In the genomic region with DNA sequence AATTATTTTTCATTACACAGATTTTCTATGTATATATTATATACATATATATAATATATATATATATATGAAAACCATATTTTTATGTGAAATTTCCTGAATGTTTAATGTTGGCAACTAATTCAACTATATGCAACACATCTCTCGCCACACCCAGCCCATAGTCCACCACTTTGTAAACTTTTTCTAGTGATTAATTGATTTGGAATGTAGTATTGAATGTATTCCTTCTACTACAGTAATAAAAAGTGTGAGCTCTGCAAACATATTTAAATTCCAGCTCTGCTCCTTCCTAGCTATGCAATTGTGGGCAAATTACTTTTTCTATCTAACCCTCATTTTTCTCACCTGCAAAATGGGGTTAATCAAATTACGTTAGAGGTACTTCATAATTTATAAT, we compare ENCODE assay signal across 24 cellular contexts.
"Had no signal": no experiment of that assay in that cellular context is flagged by ENCODE, and none has a peak within 500 bp of the region (broad histone marks: within the 10 kb centered on the region; RNA-seq: fewer than 3 reads in every experiment).

No MANE protein-coding gene starts in this region.

- H3K27me3 ChIP-seq: foreskin keratinocyte, neural progenitor cell, suprapubic skin, tibial nerve had no signal

- H3K4me2 ChIP-seq: neural progenitor cell had no signal

- ATAC-seq: activated naive CD4-positive, alpha-beta T cell treated with anti-CD3 and anti-CD28 coated beads, Interleukin-2, amount 50 U/mL, for 72 hours; activated T-helper 17 cell treated with anti-CD3 and anti-CD28 coated beads, Interleukin-2, amount 50 U/mL, for 72 hours; foreskin keratinocyte; naive thymus-derived CD8-positive, alpha-beta T cell; stimulated activated memory B cell treated with anti-CD40 and anti-IgM and Interleukin-4, amounts not matched to agents 10 μg/mL and 1 μg/mL and 100 μg/mL, for 72 hours; T-cell had no signal

- H3K9me3 ChIP-seq: left ventricle myocardium inferior, stomach, suprapubic skin, tibial nerve had no signal

- DNase-seq: activated CD4-positive, alpha-beta T cell treated with anti-CD3 and anti-CD28 coated beads, Interleukin-2, amount 50 U/mL, for 4 hours; activated CD4-positive, CD25-positive, alpha-beta regulatory T cell treated with anti-CD3 and anti-CD28 coated beads, Interleukin-2, amount 50 U/mL, for 72 hours; activated CD8-positive, alpha-beta memory T cell treated with anti-CD3 and anti-CD28 coated beads for 24 hours; activated CD8-positive, alpha-beta memory T cell treated with anti-CD3 and anti-CD28 coated beads, Interleukin-2, amount 50 U/mL, for 4 hours; activated T-cell treated with anti-CD3 and anti-CD28 coated beads, Interleukin-2, amount 50 U/mL, for 24 hours; aorta; caudate nucleus; dorsolateral prefrontal cortex; immature natural killer cell; left ventricle myocardium inferior; naive thymus-derived CD8-positive, alpha-beta T cell; posterior cingulate gyrus; stimulated activated CD4-positive, alpha-beta T cell treated with anti-CD3 and anti-CD28 coated beads, Interleukin-12 subunit alpha, Interleukin-12 subunit beta, amount 100 ng/mL, for 4 hours; stomach; T-cell; WERI-Rb-1 had no signal

- H2AFZ ChIP-seq: neural progenitor cell had no signal

- H3K36me3 ChIP-seq: left ventricle myocardium inferior, neural progenitor cell, stomach, suprapubic skin, tibial nerve, WERI-Rb-1 had no signal

- H3K4me1 ChIP-seq: foreskin keratinocyte, left ventricle myocardium inferior, neural progenitor cell, stomach, suprapubic skin, tibial nerve had no signal

- H3K9ac ChIP-seq: neural progenitor cell had no signal

- H3K4me3 ChIP-seq: dorsolateral prefrontal cortex, left ventricle myocardium inferior, neural progenitor cell, stomach, suprapubic skin, tibial nerve had no signal

- H3K27ac ChIP-seq: dorsolateral prefrontal cortex, epithelial cell of prostate, foreskin keratinocyte, left ventricle myocardium inferior, neural progenitor cell, stomach, suprapubic skin, tibial nerve, WERI-Rb-1 had no signal
